ENCODE assay signal across 1 cellular context in genomic region chr11:118194835-118195627, GRCh38.
TF ChIP-seq lines count a peak whose summit lies in the region.

No MANE protein-coding gene starts in this region.

TF ChIP-seq in HepG2, 621 proteins besides CTCF, POLR2A, EP300 and RAD21 (continued from another document and continues in another):
- TF ChIP-seq ZFP90 (CRISPR knock-in tag; IDR thresholded peaks at IDR 0.05; ENCODE audit: borderline replicate concordance) (no peak), CCAR2 (optimal IDR thresholded peaks at IDR 0.05; ENCODE audit: low read depth, low read length) (no peak), SOX5 (CRISPR knock-in tag; IDR thresholded peaks at IDR 0.05; ENCODE audit: borderline replicate concordance) (peak; percentile 91), YEATS2 (CRISPR knock-in tag; IDR thresholded peaks at IDR 0.05; ENCODE audit: borderline replicate concordance) (peak; percentile 53; the same call in 1 of the 2 replicates), MAX (IDR thresholded peaks at IDR 0.05) (peak; percentile 77), NFKBIZ (CRISPR knock-in tag; IDR thresholded peaks at IDR 0.05) (0 out of 2 replicates have a peak, but pooled peaks have one; percentile 49), NR2F6 (IDR thresholded peaks at IDR 0.05) (peak; percentile 56; the same call in 1 of the 2 replicates), NR2F6 (CRISPR knock-in tag; IDR thresholded peaks at IDR 0.05) (peak; percentile 82), IRF9 (CRISPR knock-in tag; IDR thresholded peaks at IDR 0.05; ENCODE audit: borderline replicate concordance) (0 out of 2 replicates have a peak, but pooled peaks have one; percentile 43), RXRB (CRISPR knock-in tag; IDR thresholded peaks at IDR 0.05; ENCODE audit: borderline replicate concordance) (peak; percentile 86), KDM6A (CRISPR knock-in tag; IDR thresholded peaks at IDR 0.05; ENCODE audit: low read depth) (peak; percentile 20; the same call in 1 of the 2 replicates), PRMT3 (CRISPR knock-in tag; IDR thresholded peaks at IDR 0.05; ENCODE audit: borderline replicate concordance, low read depth) (no peak), SIX1 (CRISPR knock-in tag; IDR thresholded peaks at IDR 0.05; ENCODE audit: borderline replicate concordance) (peak; percentile 79; the same call in 1 of the 2 replicates), SALL1 (CRISPR knock-in tag; IDR thresholded peaks at IDR 0.05) (peak; percentile 95), STAT5B (CRISPR knock-in tag; IDR thresholded peaks at IDR 0.05) (no peak), NONO (IDR thresholded peaks at IDR 0.05) (no peak), NONO (CRISPR knock-in tag; conservative IDR thresholded peaks at IDR 0.05) (peak; percentile 80), KMT2A (CRISPR knock-in tag; IDR thresholded peaks at IDR 0.05) (0 out of 2 replicates have a peak, but pooled peaks have one; percentile 34), THAP11 (CRISPR knock-in tag; IDR thresholded peaks at IDR 0.05) (peak; percentile 73), BORCS8-MEF2B (CRISPR knock-in tag; IDR thresholded peaks at IDR 0.05) (peak; percentile 40; the same call in 1 of the 2 replicates), ZNF543 (CRISPR knock-in tag; IDR thresholded peaks at IDR 0.05) (peak; percentile 57; the same call in 1 of the 2 replicates), FOXA3 (CRISPR knock-in tag; IDR thresholded peaks at IDR 0.05) (peak; percentile 81), ATF1 (CRISPR knock-in tag; IDR thresholded peaks at IDR 0.05) (no peak), DZIP1 (CRISPR knock-in tag; IDR thresholded peaks at IDR 0.05) (no peak), ZNF362 (CRISPR knock-in tag; IDR thresholded peaks at IDR 0.05; ENCODE audit: borderline replicate concordance) (no peak; the same call in 1 of the 2 replicates), ZSCAN25 (CRISPR knock-in tag; IDR thresholded peaks at IDR 0.05) (0 out of 2 replicates have a peak, but pooled peaks have one; percentile 11), RARA (CRISPR knock-in tag; IDR thresholded peaks at IDR 0.05) (peak; percentile 59), GATAD2A (CRISPR knock-in tag; IDR thresholded peaks at IDR 0.05) (peak; percentile 88), ZGPAT (CRISPR knock-in tag; IDR thresholded peaks at IDR 0.05) (peak; percentile 93), ZNF382 (CRISPR knock-in tag; IDR thresholded peaks at IDR 0.05; ENCODE audit: borderline replicate concordance) (no peak), RERE (CRISPR knock-in tag; IDR thresholded peaks at IDR 0.05; ENCODE audit: low read depth) (peak; percentile 64; the same call in 1 of the 2 replicates), ZEB1 (IDR thresholded peaks at IDR 0.05; ENCODE audit: insufficient replicate concordance, low read depth) (peak; percentile 23), ZSCAN21 (CRISPR knock-in tag; IDR thresholded peaks at IDR 0.05; ENCODE audit: borderline replicate concordance) (peak; percentile 39; the same call in 1 of the 2 replicates), HMG20B (CRISPR knock-in tag; conservative IDR thresholded peaks at IDR 0.05) (peak; percentile 87), ZNF124 (CRISPR knock-in tag; IDR thresholded peaks at IDR 0.05) (peak; percentile 74; the same call in 1 of the 2 replicates)
- TF ChIP-seq, protein P1, sequence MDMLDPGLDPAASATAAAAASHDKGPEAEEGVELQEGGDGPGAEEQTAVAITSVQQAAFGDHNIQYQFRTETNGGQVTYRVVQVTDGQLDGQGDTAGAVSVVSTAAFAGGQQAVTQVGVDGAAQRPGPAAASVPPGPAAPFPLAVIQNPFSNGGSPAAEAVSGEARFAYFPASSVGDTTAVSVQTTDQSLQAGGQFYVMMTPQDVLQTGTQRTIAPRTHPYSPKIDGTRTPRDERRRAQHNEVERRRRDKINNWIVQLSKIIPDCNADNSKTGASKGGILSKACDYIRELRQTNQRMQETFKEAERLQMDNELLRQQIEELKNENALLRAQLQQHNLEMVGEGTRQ (IDR thresholded peaks at IDR 0.05; ENCODE audit: low read depth, low read length), result peak; percentile 85
- TF ChIP-seq, protein P1 (CRISPR knock-in tag; IDR thresholded peaks at IDR 0.05; ENCODE audit: borderline replicate concordance), result peak; percentile 88; the same call in 1 of the 2 replicates
- TF ChIP-seq, protein P2, sequence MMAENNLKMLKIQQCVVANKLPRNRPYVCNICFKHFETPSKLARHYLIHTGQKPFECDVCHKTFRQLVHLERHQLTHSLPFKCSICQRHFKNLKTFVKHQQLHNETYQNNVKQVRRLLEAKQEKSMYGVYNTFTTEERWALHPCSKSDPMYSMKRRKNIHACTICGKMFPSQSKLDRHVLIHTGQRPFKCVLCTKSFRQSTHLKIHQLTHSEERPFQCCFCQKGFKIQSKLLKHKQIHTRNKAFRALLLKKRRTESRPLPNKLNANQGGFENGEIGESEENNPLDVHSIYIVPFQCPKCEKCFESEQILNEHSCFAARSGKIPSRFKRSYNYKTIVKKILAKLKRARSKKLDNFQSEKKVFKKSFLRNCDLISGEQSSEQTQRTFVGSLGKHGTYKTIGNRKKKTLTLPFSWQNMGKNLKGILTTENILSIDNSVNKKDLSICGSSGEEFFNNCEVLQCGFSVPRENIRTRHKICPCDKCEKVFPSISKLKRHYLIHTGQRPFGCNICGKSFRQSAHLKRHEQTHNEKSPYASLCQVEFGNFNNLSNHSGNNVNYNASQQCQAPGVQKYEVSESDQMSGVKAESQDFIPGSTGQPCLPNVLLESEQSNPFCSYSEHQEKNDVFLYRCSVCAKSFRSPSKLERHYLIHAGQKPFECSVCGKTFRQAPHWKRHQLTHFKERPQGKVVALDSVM (CRISPR knock-in tag; IDR thresholded peaks at IDR 0.05), result peak; percentile 89
- TF ChIP-seq, protein P3, sequence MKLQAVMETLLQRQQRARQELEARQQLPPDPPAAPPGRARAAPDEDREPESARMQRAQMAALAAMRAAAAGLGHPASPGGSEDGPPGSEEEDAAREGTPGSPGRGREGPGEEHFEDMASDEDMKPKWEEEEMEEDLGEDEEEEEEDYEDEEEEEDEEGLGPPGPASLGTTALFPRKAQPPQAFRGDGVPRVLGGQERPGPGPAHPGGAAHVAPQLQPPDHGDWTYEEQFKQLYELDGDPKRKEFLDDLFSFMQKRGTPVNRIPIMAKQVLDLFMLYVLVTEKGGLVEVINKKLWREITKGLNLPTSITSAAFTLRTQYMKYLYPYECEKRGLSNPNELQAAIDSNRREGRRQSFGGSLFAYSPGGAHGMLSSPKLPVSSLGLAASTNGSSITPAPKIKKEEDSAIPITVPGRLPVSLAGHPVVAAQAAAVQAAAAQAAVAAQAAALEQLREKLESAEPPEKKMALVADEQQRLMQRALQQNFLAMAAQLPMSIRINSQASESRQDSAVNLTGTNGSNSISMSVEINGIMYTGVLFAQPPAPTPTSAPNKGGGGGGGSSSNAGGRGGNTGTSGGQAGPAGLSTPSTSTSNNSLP (IDR thresholded peaks at IDR 0.05; ENCODE audit: low read depth, low read length), result peak; percentile 81; the same call in 1 of the 2 replicates
- TF ChIP-seq, protein P4, sequence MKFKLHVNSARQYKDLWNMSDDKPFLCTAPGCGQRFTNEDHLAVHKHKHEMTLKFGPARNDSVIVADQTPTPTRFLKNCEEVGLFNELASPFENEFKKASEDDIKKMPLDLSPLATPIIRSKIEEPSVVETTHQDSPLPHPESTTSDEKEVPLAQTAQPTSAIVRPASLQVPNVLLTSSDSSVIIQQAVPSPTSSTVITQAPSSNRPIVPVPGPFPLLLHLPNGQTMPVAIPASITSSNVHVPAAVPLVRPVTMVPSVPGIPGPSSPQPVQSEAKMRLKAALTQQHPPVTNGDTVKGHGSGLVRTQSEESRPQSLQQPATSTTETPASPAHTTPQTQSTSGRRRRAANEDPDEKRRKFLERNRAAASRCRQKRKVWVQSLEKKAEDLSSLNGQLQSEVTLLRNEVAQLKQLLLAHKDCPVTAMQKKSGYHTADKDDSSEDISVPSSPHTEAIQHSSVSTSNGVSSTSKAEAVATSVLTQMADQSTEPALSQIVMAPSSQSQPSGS (CRISPR knock-in tag; IDR thresholded peaks at IDR 0.05), result peak; percentile 95
